In genomic region chr10:50501899-50502556, GRCh38 we compare ENCODE assay signal across 7 cellular contexts.
DNase-seq lines count a peak whose midpoint lies in the region; ATAC-seq and TF ChIP-seq lines count a peak whose summit lies in the region.

No MANE protein-coding gene starts in this region.

- H3K9me3 Mint-ChIP-seq in activated CD8-positive, alpha-beta T cell treated with anti-CD3 and anti-CD28 coated beads, Interleukin-2, amount 10 ng/mL, durations not matched to agents 7 days and 5 days (ENCODE audit: insufficient read depth): peaks cover 8% of the 10 kb centered on the region
- no peaks in the 10 kb centered on the region for H3K9me3 Mint-ChIP-seq in natural killer cell treated with Interleukin-12 subunit alpha and Interleukin-12 subunit beta and Interleukin-15 and Interleukin-18, amount 100 ng/mL, for 72 hours
- H3K9me3 Mint-ChIP-seq in nephron progenitor cell: no peaks in the 10 kb centered on the region

- H3K4me1 Mint-ChIP-seq in activated CD8-positive, alpha-beta T cell treated with anti-CD3 and anti-CD28 coated beads, Interleukin-2, amount 10 ng/mL, durations not matched to agents 7 days and 5 days (ENCODE audit: low read depth): peaks cover 37% of the 10 kb centered on the region
- H3K4me1 Mint-ChIP-seq in natural killer cell treated with Interleukin-12 subunit alpha and Interleukin-12 subunit beta and Interleukin-15 and Interleukin-18, amount 100 ng/mL, for 72 hours (ENCODE audit: low read depth in 2 of 2): peaks cover 33 to 49% of the 10 kb centered on the region in 2 donors
- peaks cover 13% of the 10 kb centered on the region for H3K4me1 Mint-ChIP-seq in nephron progenitor cell

- ATAC-seq in GM18870 (IDR thresholded peaks at IDR 0.05; ENCODE audit: unreplicated experiment) (peak; percentile 43), GM19035 (IDR thresholded peaks at IDR 0.05; ENCODE audit: unreplicated experiment) (no peak), GM19351 (IDR thresholded peaks at IDR 0.05; ENCODE audit: unreplicated experiment) (no peak)
- ATAC-seq in activated CD8-positive, alpha-beta T cell treated with anti-CD3 and anti-CD28 coated beads, Interleukin-2, amount 10 ng/mL, durations not matched to agents 7 days and 5 days: peak; percentile 79
- no peak for ATAC-seq in natural killer cell treated with Interleukin-12 subunit alpha and Interleukin-12 subunit beta and Interleukin-15 and Interleukin-18, amount 100 ng/mL, for 72 hours

- CTCF ChIA-PET in HEK293T (lab: Yijun Ruan, JAX): no interaction called here
- CTCF ChIA-PET in activated CD8-positive, alpha-beta T cell treated with anti-CD3 and anti-CD28 coated beads, Interleukin-2, amount 10 ng/mL, durations not matched to agents 7 days and 5 days (lab: Charles Lee): interaction anchor here (1.7 kb wide), 1 partner anchor 26 kb away, joined by 4 read pairs; no protein-coding TSS in a partner anchor

- H3K36me3 Mint-ChIP-seq in activated CD8-positive, alpha-beta T cell treated with anti-CD3 and anti-CD28 coated beads, Interleukin-2, amount 10 ng/mL, durations not matched to agents 7 days and 5 days (ENCODE audit: low read depth): peaks cover 8% of the 10 kb centered on the region
- no peaks in the 10 kb centered on the region for H3K36me3 Mint-ChIP-seq in natural killer cell treated with Interleukin-12 subunit alpha and Interleukin-12 subunit beta and Interleukin-15 and Interleukin-18, amount 100 ng/mL, for 72 hours
- no peaks in the 10 kb centered on the region for H3K36me3 Mint-ChIP-seq in nephron progenitor cell (ENCODE audit: low read depth)

- no peaks in the 10 kb centered on the region for H3K27me3 Mint-ChIP-seq in activated CD8-positive, alpha-beta T cell treated with anti-CD3 and anti-CD28 coated beads, Interleukin-2, amount 10 ng/mL, durations not matched to agents 7 days and 5 days (ENCODE audit: low read depth)
- no peaks in the 10 kb centered on the region for H3K27me3 Mint-ChIP-seq in natural killer cell treated with Interleukin-12 subunit alpha and Interleukin-12 subunit beta and Interleukin-15 and Interleukin-18, amount 100 ng/mL, for 72 hours
- H3K27me3 Mint-ChIP-seq in nephron progenitor cell (ENCODE audit: low read depth, poor library complexity): no peaks in the 10 kb centered on the region

- DNase-seq in HEK293T (ENCODE audit: extremely low spot score) (no peak), nephron progenitor cell (no peak)
- peak; percentile 38 for DNase-seq in activated CD8-positive, alpha-beta T cell treated with anti-CD3 and anti-CD28 coated beads, Interleukin-2, amount 10 ng/mL, durations not matched to agents 7 days and 5 days
- no peak for DNase-seq in natural killer cell treated with Interleukin-12 subunit alpha and Interleukin-12 subunit beta and Interleukin-15 and Interleukin-18, amount 100 ng/mL, for 72 hours (ENCODE audit: low spot score)

- H3K4me3 Mint-ChIP-seq in activated CD8-positive, alpha-beta T cell treated with anti-CD3 and anti-CD28 coated beads, Interleukin-2, amount 10 ng/mL, durations not matched to agents 7 days and 5 days: no peak overlapping the region
- H3K4me3 Mint-ChIP-seq in natural killer cell treated with Interleukin-12 subunit alpha and Interleukin-12 subunit beta and Interleukin-15 and Interleukin-18, amount 100 ng/mL, for 72 hours: no peak overlapping the region
- no peak overlapping the region for H3K4me3 Mint-ChIP-seq in nephron progenitor cell

- POLR2A ChIA-PET in HEK293T (lab: Yijun Ruan, JAX): no interaction called here
- POLR2A ChIA-PET in activated CD8-positive, alpha-beta T cell treated with anti-CD3 and anti-CD28 coated beads, Interleukin-2, amount 10 ng/mL, durations not matched to agents 7 days and 5 days (lab: Charles Lee): interaction anchor here (0.9 kb wide), 1 partner anchor 11 kb away, joined by 3 read pairs; no protein-coding TSS in a partner anchor

- H3K27ac Mint-ChIP-seq in activated CD8-positive, alpha-beta T cell treated with anti-CD3 and anti-CD28 coated beads, Interleukin-2, amount 10 ng/mL, durations not matched to agents 7 days and 5 days: peak overlapping the region; percentile 32
- H3K27ac Mint-ChIP-seq in natural killer cell treated with Interleukin-12 subunit alpha and Interleukin-12 subunit beta and Interleukin-15 and Interleukin-18, amount 100 ng/mL, for 72 hours: peak overlapping the region; percentile 55 to 72
- H3K27ac Mint-ChIP-seq in nephron progenitor cell: no peak overlapping the region

- TF ChIP-seq CTCF in nephron progenitor cell (IDR thresholded peaks at IDR 0.05): no peak

TF ChIP-seq in HEK293T, 16 proteins besides CTCF, POLR2A, EP300 and RAD21:
- TF ChIP-seq LEF1 (IDR thresholded peaks at IDR 0.05; ENCODE audit: borderline replicate concordance) (no peak), FOXA1 (IDR thresholded peaks at IDR 0.05) (no peak), ZNF384 (IDR thresholded peaks at IDR 0.05) (0 out of 2 replicates have a peak, but pooled peaks have one; percentile 14), SUZ12 (IDR thresholded peaks at IDR 0.05) (no peak), HDGF (IDR thresholded peaks at IDR 0.05; ENCODE audit: borderline replicate concordance) (no peak), CTBP1 (IDR thresholded peaks at IDR 0.05; ENCODE audit: borderline replicate concordance) (no peak), BHLHE40 (IDR thresholded peaks at IDR 0.05; ENCODE audit: borderline replicate concordance) (no peak)

Comparison
In these comparisons a context has a peak if more than half of its experiments do, and no peak if none do; other contexts are left out.
1. ATAC-seq: peak in GM18870 (single experiment) and activated CD8-positive, alpha-beta T cell treated with anti-CD3 and anti-CD28 coated beads, Interleukin-2, amount 10 ng/mL, durations not matched to agents 7 days and 5 days (single experiment); none in natural killer cell treated with Interleukin-12 subunit alpha and Interleukin-12 subunit beta and Interleukin-15 and Interleukin-18, amount 100 ng/mL, for 72 hours (0 of 2), GM19035 (single experiment) and GM19351 (single experiment).